ENCODE assay signal across 1 cellular context in the genomic region with DNA sequence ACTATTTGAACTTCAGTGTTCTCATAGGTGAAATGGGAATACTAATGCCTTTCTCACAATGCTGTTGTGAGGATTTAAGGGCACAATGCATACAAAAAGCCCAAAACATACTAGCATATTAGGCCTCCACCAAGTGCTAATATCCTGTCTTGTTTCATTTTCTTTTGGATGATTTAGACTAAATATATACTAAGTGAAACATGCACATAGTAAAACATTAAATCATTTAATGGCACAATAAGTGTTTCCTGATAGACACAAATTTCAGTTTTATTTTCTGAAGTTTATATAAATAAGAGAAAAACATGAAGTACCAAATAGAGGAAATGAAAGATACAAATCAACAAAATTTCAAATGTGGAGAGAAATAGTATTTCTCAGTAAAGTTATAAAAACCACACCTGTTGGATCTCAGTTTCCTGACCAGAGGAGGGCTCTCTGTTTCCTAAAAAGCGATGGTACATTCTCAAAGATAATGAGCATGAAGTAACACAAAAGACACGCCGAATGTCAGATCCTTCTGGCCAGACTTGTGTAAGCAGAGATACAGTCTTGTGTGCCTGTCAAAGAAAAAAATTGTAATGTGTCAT.
TF ChIP-seq lines count a peak whose summit lies in the region.

No MANE protein-coding gene starts in this region.

TF ChIP-seq in SK-N-SH, 30 proteins besides CTCF, POLR2A, EP300 and RAD21:
- TF ChIP-seq RXRA (IDR thresholded peaks at IDR 0.05; ENCODE audit: borderline replicate concordance, low read depth) (no peak), POLR2AphosphoS5 (IDR thresholded peaks at IDR 0.05; ENCODE audit: low read depth, low read length) (no peak), TCF12 (IDR thresholded peaks at IDR 0.05) (no peak), ELF1 (IDR thresholded peaks at IDR 0.05) (no peak), CHD2 (IDR thresholded peaks at IDR 0.05; ENCODE audit: low read length, partially characterized antibody) (no peak), RCOR1 (IDR thresholded peaks at IDR 0.05; ENCODE audit: low read length) (no peak), TEAD4 (IDR thresholded peaks at IDR 0.05; ENCODE audit: borderline replicate concordance, insufficient read depth) (no peak), FOSL2 (IDR thresholded peaks at IDR 0.05; ENCODE audit: borderline replicate concordance, low read depth) (no peak), PBX3 (IDR thresholded peaks at IDR 0.05) (no peak), JUND (IDR thresholded peaks at IDR 0.05) (no peak), YY1 (IDR thresholded peaks at IDR 0.05; ENCODE audit: low read depth) (no peak)
- TF ChIP-seq, protein P1, sequence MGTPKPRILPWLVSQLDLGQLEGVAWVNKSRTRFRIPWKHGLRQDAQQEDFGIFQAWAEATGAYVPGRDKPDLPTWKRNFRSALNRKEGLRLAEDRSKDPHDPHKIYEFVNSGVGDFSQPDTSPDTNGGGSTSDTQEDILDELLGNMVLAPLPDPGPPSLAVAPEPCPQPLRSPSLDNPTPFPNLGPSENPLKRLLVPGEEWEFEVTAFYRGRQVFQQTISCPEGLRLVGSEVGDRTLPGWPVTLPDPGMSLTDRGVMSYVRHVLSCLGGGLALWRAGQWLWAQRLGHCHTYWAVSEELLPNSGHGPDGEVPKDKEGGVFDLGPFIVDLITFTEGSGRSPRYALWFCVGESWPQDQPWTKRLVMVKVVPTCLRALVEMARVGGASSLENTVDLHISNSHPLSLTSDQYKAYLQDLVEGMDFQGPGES (IDR thresholded peaks at IDR 0.05; ENCODE audit: low read depth, low read length) = no peak
